In genomic region chr11:67288452-67289225, GRCh38 we compare ENCODE assay signal across 1 cellular context.
TF ChIP-seq lines count a peak whose summit lies in the region.

No MANE protein-coding gene starts in this region.

TF ChIP-seq in K562, 482 proteins besides CTCF, POLR2A, EP300 and RAD21 (continued from another document and continues in another):
- TF ChIP-seq CEBPZ (IDR thresholded peaks at IDR 0.05; ENCODE audit: borderline replicate concordance, low read depth, low read length): no peak
- TF ChIP-seq, protein P1, sequence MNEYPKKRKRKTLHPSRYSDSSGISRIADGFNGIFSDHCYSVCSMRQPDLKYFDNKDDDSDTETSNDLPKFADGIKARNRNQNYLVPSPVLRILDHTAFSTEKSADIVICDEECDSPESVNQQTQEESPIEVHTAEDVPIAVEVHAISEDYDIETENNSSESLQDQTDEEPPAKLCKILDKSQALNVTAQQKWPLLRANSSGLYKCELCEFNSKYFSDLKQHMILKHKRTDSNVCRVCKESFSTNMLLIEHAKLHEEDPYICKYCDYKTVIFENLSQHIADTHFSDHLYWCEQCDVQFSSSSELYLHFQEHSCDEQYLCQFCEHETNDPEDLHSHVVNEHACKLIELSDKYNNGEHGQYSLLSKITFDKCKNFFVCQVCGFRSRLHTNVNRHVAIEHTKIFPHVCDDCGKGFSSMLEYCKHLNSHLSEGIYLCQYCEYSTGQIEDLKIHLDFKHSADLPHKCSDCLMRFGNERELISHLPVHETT (CRISPR knock-in tag; conservative IDR thresholded peaks at IDR 0.05 in 1 of 2, IDR thresholded peaks at IDR 0.05 in 1 of 2): peak in 1 of 2 experiments; percentile 90; a peak in 2 of 4 replicates
- no peak for TF ChIP-seq ZNF3 (CRISPR knock-in tag; IDR thresholded peaks at IDR 0.05)
- peak; percentile 53 for TF ChIP-seq PHF20 (IDR thresholded peaks at IDR 0.05; ENCODE audit: partially characterized antibody)
- TF ChIP-seq SRSF1 (IDR thresholded peaks at IDR 0.05; ENCODE audit: low read depth, low read length): no peak
- peak; percentile 83 for TF ChIP-seq ZFX (CRISPR knock-in tag; IDR thresholded peaks at IDR 0.05)
- TF ChIP-seq, protein P2, sequence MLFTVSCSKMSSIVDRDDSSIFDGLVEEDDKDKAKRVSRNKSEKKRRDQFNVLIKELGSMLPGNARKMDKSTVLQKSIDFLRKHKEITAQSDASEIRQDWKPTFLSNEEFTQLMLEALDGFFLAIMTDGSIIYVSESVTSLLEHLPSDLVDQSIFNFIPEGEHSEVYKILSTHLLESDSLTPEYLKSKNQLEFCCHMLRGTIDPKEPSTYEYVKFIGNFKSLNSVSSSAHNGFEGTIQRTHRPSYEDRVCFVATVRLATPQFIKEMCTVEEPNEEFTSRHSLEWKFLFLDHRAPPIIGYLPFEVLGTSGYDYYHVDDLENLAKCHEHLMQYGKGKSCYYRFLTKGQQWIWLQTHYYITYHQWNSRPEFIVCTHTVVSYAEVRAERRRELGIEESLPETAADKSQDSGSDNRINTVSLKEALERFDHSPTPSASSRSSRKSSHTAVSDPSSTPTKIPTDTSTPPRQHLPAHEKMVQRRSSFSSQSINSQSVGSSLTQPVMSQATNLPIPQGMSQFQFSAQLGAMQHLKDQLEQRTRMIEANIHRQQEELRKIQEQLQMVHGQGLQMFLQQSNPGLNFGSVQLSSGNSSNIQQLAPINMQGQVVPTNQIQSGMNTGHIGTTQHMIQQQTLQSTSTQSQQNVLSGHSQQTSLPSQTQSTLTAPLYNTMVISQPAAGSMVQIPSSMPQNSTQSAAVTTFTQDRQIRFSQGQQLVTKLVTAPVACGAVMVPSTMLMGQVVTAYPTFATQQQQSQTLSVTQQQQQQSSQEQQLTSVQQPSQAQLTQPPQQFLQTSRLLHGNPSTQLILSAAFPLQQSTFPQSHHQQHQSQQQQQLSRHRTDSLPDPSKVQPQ (CRISPR knock-in tag; IDR thresholded peaks at IDR 0.05; ENCODE audit: borderline replicate concordance): no peak
- TF ChIP-seq ZNF77 (CRISPR knock-in tag; IDR thresholded peaks at IDR 0.05): peak; percentile 73; the same call in 1 of the 2 replicates
- TF ChIP-seq NR3C1 (CRISPR knock-in tag; IDR thresholded peaks at IDR 0.05): no peak
- 0 out of 2 replicates have a peak, but pooled peaks have one; percentile 12 for TF ChIP-seq NFIC (IDR thresholded peaks at IDR 0.05)
- TF ChIP-seq POLR2H (tag; IDR thresholded peaks at IDR 0.05; ENCODE audit: low read depth): peak; percentile 79
- TF ChIP-seq E4F1 (CRISPR knock-in tag; IDR thresholded peaks at IDR 0.05; ENCODE audit: borderline replicate concordance): no peak
- no peak for TF ChIP-seq NR2F6 (CRISPR knock-in tag; IDR thresholded peaks at IDR 0.05)
- no peak for TF ChIP-seq KHSRP (IDR thresholded peaks at IDR 0.05)
- no peak for TF ChIP-seq EZH2 (IDR thresholded peaks at IDR 0.05; ENCODE audit: borderline replicate concordance, low read depth, low read length)
- TF ChIP-seq ZNF224 (CRISPR knock-in tag; IDR thresholded peaks at IDR 0.05): no peak
- no peak for TF ChIP-seq MIER1 (IDR thresholded peaks at IDR 0.05; ENCODE audit: low read depth)
- no peak for TF ChIP-seq ZNF274 (IDR thresholded peaks at IDR 0.05; ENCODE audit: borderline replicate concordance, low read depth, low read length)
- no peak for TF ChIP-seq ZNF212 (CRISPR knock-in tag; IDR thresholded peaks at IDR 0.05)
- no peak for TF ChIP-seq ZNF133 (CRISPR knock-in tag; IDR thresholded peaks at IDR 0.05)
- no peak for TF ChIP-seq CBX5 (IDR thresholded peaks at IDR 0.05; ENCODE audit: borderline replicate concordance, low read depth)
- TF ChIP-seq PTRF (tag; IDR thresholded peaks at IDR 0.05): no peak
- no peak for TF ChIP-seq ZNF436 (CRISPR knock-in tag; IDR thresholded peaks at IDR 0.05)
- TF ChIP-seq TBP (optimal IDR thresholded peaks at IDR 0.05; ENCODE audit: low read depth, low read length): no peak
- no peak for TF ChIP-seq MAFF (IDR thresholded peaks at IDR 0.05; ENCODE audit: low read length)
- no peak for TF ChIP-seq NCOA2 (IDR thresholded peaks at IDR 0.05; ENCODE audit: partially characterized antibody in 2 of 2)
- no peak for TF ChIP-seq XRCC4 (IDR thresholded peaks at IDR 0.05; ENCODE audit: extremely low read depth, insufficient read depth, insufficient read length)
- no peak for TF ChIP-seq ZNF263 (CRISPR knock-in tag; IDR thresholded peaks at IDR 0.05; ENCODE audit: borderline replicate concordance)
- TF ChIP-seq YY1 (IDR thresholded peaks at IDR 0.05; ENCODE audit: borderline replicate concordance in 1 of 3, control insufficient read depth in 1 of 3, extremely low read depth in 1 of 3, insufficient read depth in 3 of 3, insufficient read length in 1 of 3, insufficient replicate concordance in 2 of 3, low read depth in 1 of 3, low read length in 2 of 3): peak in 2 of 3 experiments; percentile 16 to 68
- no peak for TF ChIP-seq FOXK1 (CRISPR knock-in tag; IDR thresholded peaks at IDR 0.05; ENCODE audit: borderline replicate concordance)
- TF ChIP-seq BCLAF1 (IDR thresholded peaks at IDR 0.05; ENCODE audit: borderline replicate concordance in 1 of 2, control insufficient read depth in 1 of 2, low read depth in 2 of 2, low read length in 1 of 2): no peak
- TF ChIP-seq HNRNPUL1 (IDR thresholded peaks at IDR 0.05; ENCODE audit: low read length): no peak
- no peak for TF ChIP-seq ZNF583 (CRISPR knock-in tag; IDR thresholded peaks at IDR 0.05)
- no peak for TF ChIP-seq GTF2F1 (IDR thresholded peaks at IDR 0.05; ENCODE audit: low read depth, low read length)
- TF ChIP-seq MCM2 (IDR thresholded peaks at IDR 0.05; ENCODE audit: low read depth): no peak
- TF ChIP-seq, protein P3, sequence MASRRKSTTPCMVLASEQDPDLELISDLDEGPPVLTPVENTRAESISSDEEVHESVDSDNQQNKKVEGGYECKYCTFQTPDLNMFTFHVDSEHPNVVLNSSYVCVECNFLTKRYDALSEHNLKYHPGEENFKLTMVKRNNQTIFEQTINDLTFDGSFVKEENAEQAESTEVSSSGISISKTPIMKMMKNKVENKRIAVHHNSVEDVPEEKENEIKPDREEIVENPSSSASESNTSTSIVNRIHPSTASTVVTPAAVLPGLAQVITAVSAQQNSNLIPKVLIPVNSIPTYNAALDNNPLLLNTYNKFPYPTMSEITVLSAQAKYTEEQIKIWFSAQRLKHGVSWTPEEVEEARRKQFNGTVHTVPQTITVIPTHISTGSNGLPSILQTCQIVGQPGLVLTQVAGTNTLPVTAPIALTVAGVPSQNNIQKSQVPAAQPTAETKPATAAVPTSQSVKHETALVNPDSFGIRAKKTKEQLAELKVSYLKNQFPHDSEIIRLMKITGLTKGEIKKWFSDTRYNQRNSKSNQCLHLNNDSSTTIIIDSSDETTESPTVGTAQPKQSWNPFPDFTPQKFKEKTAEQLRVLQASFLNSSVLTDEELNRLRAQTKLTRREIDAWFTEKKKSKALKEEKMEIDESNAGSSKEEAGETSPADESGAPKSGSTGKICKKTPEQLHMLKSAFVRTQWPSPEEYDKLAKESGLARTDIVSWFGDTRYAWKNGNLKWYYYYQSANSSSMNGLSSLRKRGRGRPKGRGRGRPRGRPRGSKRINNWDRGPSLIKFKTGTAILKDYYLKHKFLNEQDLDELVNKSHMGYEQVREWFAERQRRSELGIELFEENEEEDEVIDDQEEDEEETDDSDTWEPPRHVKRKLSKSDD (conservative IDR thresholded peaks at IDR 0.05; ENCODE audit: low read length): no peak
- no peak for TF ChIP-seq MAFK (IDR thresholded peaks at IDR 0.05; ENCODE audit: low read length)
- no peak for TF ChIP-seq ZNF239 (CRISPR knock-in tag; IDR thresholded peaks at IDR 0.05)
- TF ChIP-seq PCBP2 (IDR thresholded peaks at IDR 0.05; ENCODE audit: low read depth, low read length, poor library complexity, severe bottlenecking): no peak
- TF ChIP-seq SOX6 (IDR thresholded peaks at IDR 0.05): peak; percentile 48; the same call in 1 of the 2 replicates
- TF ChIP-seq ETS2 (tag; IDR thresholded peaks at IDR 0.05; ENCODE audit: borderline replicate concordance, poor library complexity, severe bottlenecking): no peak
- TF ChIP-seq NFE2L1 (tag; IDR thresholded peaks at IDR 0.05; ENCODE audit: borderline replicate concordance, low read depth): no peak
- TF ChIP-seq KLF16 (IDR thresholded peaks at IDR 0.05): no peak
- no peak for TF ChIP-seq MECOM (CRISPR knock-in tag; IDR thresholded peaks at IDR 0.05)
- TF ChIP-seq HES1 (IDR thresholded peaks at IDR 0.05; ENCODE audit: low read depth): no peak
- TF ChIP-seq NCOR1 (IDR thresholded peaks at IDR 0.05): 0 out of 2 replicates have a peak, but pooled peaks have one; percentile 7
- TF ChIP-seq ZNF644 (tag; IDR thresholded peaks at IDR 0.05; ENCODE audit: low read depth): no peak; the same call in 1 of the 2 replicates
- no peak for TF ChIP-seq ZNF445 (CRISPR knock-in tag; IDR thresholded peaks at IDR 0.05; ENCODE audit: low read depth)
